Comparison of ENCODE assay signal across 29 cellular contexts in genomic region chr10:35979116-35979515, GRCh38.
"Had no signal": no experiment of that assay in that cellular context is flagged by ENCODE, and none has a peak within 500 bp of the region (broad histone marks: within the 10 kb centered on the region; RNA-seq: fewer than 3 reads in every experiment).

No MANE protein-coding gene starts in this region.

- H3K36me3 Mint-ChIP-seq: activated naive CD8-positive, alpha-beta T cell; WTC11 had no signal

- H3K4me3 ChIP-seq: body of pancreas, cardiac muscle cell, gastroesophageal sphincter had no signal

- H3K27me3 Mint-ChIP-seq: activated CD4-positive, alpha-beta memory T cell treated with anti-CD3 and anti-CD28 coated beads, Interleukin-2, amount 10 ng/mL, durations not matched to agents 7 days and 5 days; activated CD4-positive, alpha-beta T cell treated with anti-CD3 and anti-CD28 coated beads, Interleukin-2, amount 10 ng/mL, durations not matched to agents 7 days and 5 days; activated naive CD8-positive, alpha-beta T cell; activated T-helper 17 cell treated with anti-CD3 and anti-CD28 coated beads, Interleukin-2, amount 50 U/mL, for 72 hours; effector memory CD8-positive, alpha-beta T cell had no signal

- FAIRE-seq: colon, endothelial cell of umbilical vein had no signal

- H3K4me3 Mint-ChIP-seq: activated CD4-positive, alpha-beta memory T cell treated with anti-CD3 and anti-CD28 coated beads, Interleukin-2, amount 10 ng/mL, durations not matched to agents 7 days and 5 days; activated CD4-positive, alpha-beta T cell treated with anti-CD3 and anti-CD28 coated beads, Interleukin-2, amount 10 ng/mL, durations not matched to agents 7 days and 5 days; activated naive CD8-positive, alpha-beta T cell; activated T-cell treated with anti-CD3 and anti-CD28 coated beads, Interleukin-2, amount 50 U/mL, for 4 hours; activated T-helper 17 cell treated with anti-CD3 and anti-CD28 coated beads, Interleukin-2, amount 50 U/mL, for 72 hours; effector memory CD8-positive, alpha-beta T cell; WTC11 had no signal

- DNase-seq: activated CD4-positive, alpha-beta memory T cell treated with anti-CD3 and anti-CD28 coated beads, Interleukin-2, amount 10 ng/mL, durations not matched to agents 7 days and 5 days; activated CD4-positive, alpha-beta T cell treated with anti-CD3 and anti-CD28 coated beads for 1 hour; activated CD4-positive, alpha-beta T cell treated with anti-CD3 and anti-CD28 coated beads for 4 hours; activated CD4-positive, alpha-beta T cell treated with anti-CD3 and anti-CD28 coated beads, Interleukin-2, amount 10 ng/mL, durations not matched to agents 7 days and 5 days; activated CD4-positive, alpha-beta T cell treated with anti-CD3 and anti-CD28 coated beads, Interleukin-2, amount 50 U/mL, for 4 hours; activated CD8-positive, alpha-beta memory T cell treated with anti-CD3 and anti-CD28 coated beads, Interleukin-2, amount 50 U/mL, for 48 hours; activated effector memory CD4-positive, alpha-beta T cell treated with Interleukin-2 at 50 U/mL for 16 hours; activated gamma-delta T cell treated with Interleukin-2 at 50 U/mL for 16 hours; activated naive CD4-positive, alpha-beta T cell treated with anti-CD3 and anti-CD28 coated beads, Interleukin-2, amount 50 U/mL, for 16 hours; activated naive CD4-positive, alpha-beta T cell treated with Interleukin-2 at 50 U/mL for 16 hours; activated T-cell treated with anti-CD3 and anti-CD28 coated beads for 4 hours; activated T-cell treated with anti-CD3 and anti-CD28 coated beads, Interleukin-2, amount 50 U/mL, for 4 hours; amygdala; aorta; body of pancreas; central memory CD4-positive, alpha-beta T cell; cortex of kidney; dermis blood vessel endothelial cell; effector CD4-positive, alpha-beta T cell; effector memory CD8-positive, alpha-beta T cell; foreskin melanocyte; T-helper 2 cell had no signal

- H3K27ac Mint-ChIP-seq: activated CD4-positive, alpha-beta memory T cell treated with anti-CD3 and anti-CD28 coated beads, Interleukin-2, amount 10 ng/mL, durations not matched to agents 7 days and 5 days; activated CD4-positive, alpha-beta T cell treated with anti-CD3 and anti-CD28 coated beads, Interleukin-2, amount 10 ng/mL, durations not matched to agents 7 days and 5 days; activated naive CD8-positive, alpha-beta T cell; activated T-helper 17 cell treated with anti-CD3 and anti-CD28 coated beads, Interleukin-2, amount 50 U/mL, for 72 hours; effector memory CD8-positive, alpha-beta T cell; WTC11 had no signal

- H3K4me1 Mint-ChIP-seq: activated CD4-positive, alpha-beta memory T cell treated with anti-CD3 and anti-CD28 coated beads, Interleukin-2, amount 10 ng/mL, durations not matched to agents 7 days and 5 days; activated CD4-positive, alpha-beta T cell treated with anti-CD3 and anti-CD28 coated beads, Interleukin-2, amount 10 ng/mL, durations not matched to agents 7 days and 5 days; activated T-helper 17 cell treated with anti-CD3 and anti-CD28 coated beads, Interleukin-2, amount 50 U/mL, for 72 hours had no signal

- H3K9me3 Mint-ChIP-seq: activated CD4-positive, alpha-beta memory T cell treated with anti-CD3 and anti-CD28 coated beads, Interleukin-2, amount 10 ng/mL, durations not matched to agents 7 days and 5 days; activated CD4-positive, alpha-beta T cell treated with anti-CD3 and anti-CD28 coated beads, Interleukin-2, amount 10 ng/mL, durations not matched to agents 7 days and 5 days; WTC11 had no signal
